8 cellular contexts compared by ENCODE assay signal in genomic region chr7:111752022-111752582, GRCh38.
DNase-seq lines count a peak whose midpoint lies in the region; ATAC-seq and TF ChIP-seq lines count a peak whose summit lies in the region.

No MANE protein-coding gene starts in this region.

- no peak overlapping the region for H3K27ac ChIP-seq in stomach

- peak; percentile 41 for DNase-seq in AG10803 (ENCODE audit: low read depth)
- peak; percentile 42 for DNase-seq in NCI-H2196 treated with DMSO at 0.1 percent for 48 hours (lab: John Stamatoyannopoulos, UW; ENCODE audit: unreplicated experiment)
- peak; percentile 22 to 34 for DNase-seq in activated CD4-positive, alpha-beta T cell treated with anti-CD3 and anti-CD28 coated beads for 4 hours
- DNase-seq in ecto neural progenitor cell (ENCODE audit: low spot score): peak; percentile 71
- peak; percentile 44 for DNase-seq in midbrain (lab: John Stamatoyannopoulos, UW)
- peak; percentile 43 for DNase-seq in stomach

- no peaks in the 10 kb centered on the region for H3K27me3 ChIP-seq in stomach

- peaks cover 0 to 6% (median 0%) of the 10 kb centered on the region in 4 donors for H3K36me3 ChIP-seq in stomach

- no peak for TF ChIP-seq POLR2A in stomach (IDR thresholded peaks at IDR 0.05)

- intact Hi-C loops in stomach (cut with DNase I; ENCODE audit: low total_unique reads): no loop called here

- ATAC-seq in GM18858 (IDR thresholded peaks at IDR 0.05; ENCODE audit: unreplicated experiment): peak; percentile 93
- peak; percentile 64 for ATAC-seq in HG03060 (IDR thresholded peaks at IDR 0.05; ENCODE audit: low read depth, unreplicated experiment)

- no peak overlapping the region for H3K4me3 ChIP-seq in AG10803 (ENCODE audit: low read length)
- H3K4me3 ChIP-seq in stomach: no peak overlapping the region

- H3K9me3 ChIP-seq in stomach: no peaks in the 10 kb centered on the region

- 33 to 36% (median 35%) methylated on average over 4 of the region's 4 CpGs for WGBS in stomach, 5 donors

- peaks cover 0 to 13% (median 5%) of the 10 kb centered on the region in 4 donors for H3K4me1 ChIP-seq in stomach

- no peak for TF ChIP-seq EP300 in stomach (IDR thresholded peaks at IDR 0.05)

- TF ChIP-seq CTCF in AG10803 (conservative IDR thresholded peaks at IDR 0.05; ENCODE audit: low read length) (peak; percentile 92), stomach (IDR thresholded peaks at IDR 0.05) (peak in 5 of 7 experiments; percentile 21 to 61 (median 37))
